27 cellular contexts compared by ENCODE assay signal in genomic region chr5:132279801-132280200, GRCh38. TPM values are rescaled to one million over a fixed set of nuclear protein-coding genes. Genes with fewer than 3 reads are reported as not detected.
DNase-seq lines count a peak whose midpoint lies in the region; ATAC-seq and TF ChIP-seq lines count a peak whose summit lies in the region.
"Had no signal": no experiment of that assay in that cellular context is flagged by ENCODE, and none has a peak within 500 bp of the region (broad histone marks: within the 10 kb centered on the region; RNA-seq: fewer than 3 reads in every experiment).

No MANE protein-coding gene starts in this region.

- CTCF ChIA-PET in activated naive CD4-positive, alpha-beta T cell treated with anti-CD3 and anti-CD28 coated beads for 36 hours (lab: Charles Lee), result interaction anchor here (0.6 to 1.7 kb wide), 2 partner anchors 42 to 68 kb away, joined by 3 to 5 read pairs; no protein-coding TSS in a partner anchor
- CTCF ChIA-PET in OCI-LY7 (lab: Charles Lee; ENCODE audit: unreplicated experiment), result interaction anchor here (0.6 kb wide), 1 partner anchor 1400 kb away, joined by 4 read pairs; no protein-coding TSS in a partner anchor

- no peaks in the 10 kb centered on the region for H3K9me3 Mint-ChIP-seq in activated naive CD4-positive, alpha-beta T cell treated with anti-CD3 and anti-CD28 coated beads for 36 hours
- H3K9me3 Mint-ChIP-seq: CD4-positive, alpha-beta T cell had no signal

- no peak overlapping the region for H3K27ac ChIP-seq in OCI-LY7 (ENCODE audit: low read depth, low read length, poor library complexity, severe bottlenecking)
- H3K27ac ChIP-seq: KMS-11, RWPE1 had no signal

- no peak overlapping the region for H3K4me2 ChIP-seq in OCI-LY7 (ENCODE audit: low read length)
- H3K4me2 ChIP-seq: KMS-11 had no signal

- TF ChIP-seq CTCF in omental fat pad (IDR thresholded peaks at IDR 0.05) (no peak), OCI-LY7 (conservative IDR thresholded peaks at IDR 0.05; ENCODE audit: low read length) (no peak)

- no peaks in the 10 kb centered on the region for H3K36me3 Mint-ChIP-seq in activated naive CD4-positive, alpha-beta T cell treated with anti-CD3 and anti-CD28 coated beads for 36 hours (ENCODE audit: low read depth)

- no peaks in the 10 kb centered on the region for H3K27me3 Mint-ChIP-seq in activated naive CD4-positive, alpha-beta T cell treated with anti-CD3 and anti-CD28 coated beads for 36 hours (ENCODE audit: low read depth)

- no peaks in the 10 kb centered on the region for H3K79me2 ChIP-seq in OCI-LY7 (ENCODE audit: insufficient read depth, low read depth, low read length)

- H3K9me2 ChIP-seq in OCI-LY7 (ENCODE audit: insufficient read depth, low read length), result no peaks in the 10 kb centered on the region

- no peak overlapping the region for H2AFZ ChIP-seq in OCI-LY7 (ENCODE audit: low read length)

- intact Hi-C loops in activated naive CD4-positive, alpha-beta T cell treated with anti-CD3 and anti-CD28 coated beads for 36 hours (cut with micrococcal nuclease), result no loop called here
- intact Hi-C loops in OCI-LY7 (cut with micrococcal nuclease; ENCODE audit: unreplicated experiment), result loop anchor here (10.0 kb wide), 1 partner anchor 95 kb away; no protein-coding TSS in a partner anchor

- no peaks in the 10 kb centered on the region for H4K20me1 ChIP-seq in OCI-LY7 (ENCODE audit: insufficient read depth, low read length)

- POLR2A ChIA-PET in OCI-LY7 (lab: Charles Lee), result no interaction called here

- H3K4me3 ChIP-seq in OCI-LY7 (ENCODE audit: low read depth, low read length, poor library complexity, severe bottlenecking), result no peak overlapping the region
- H3K4me3 ChIP-seq: GM12878 had no signal

- no peaks in the 10 kb centered on the region for H3K4me1 Mint-ChIP-seq in activated naive CD4-positive, alpha-beta T cell treated with anti-CD3 and anti-CD28 coated beads for 36 hours (ENCODE audit: low read depth)

- H3K9me3 ChIP-seq in OCI-LY7 (ENCODE audit: low read length), result no peaks in the 10 kb centered on the region

- no peak overlapping the region for H3K27ac Mint-ChIP-seq in activated naive CD4-positive, alpha-beta T cell treated with anti-CD3 and anti-CD28 coated beads for 36 hours
- H3K27ac Mint-ChIP-seq: CD4-positive, alpha-beta T cell had no signal

- no TSS peak for BruUV-seq in OCI-LY7 (replicated peaks; lab: Mats Ljungman, UMichigan)

- no peak overlapping the region for H3K4me3 Mint-ChIP-seq in activated naive CD4-positive, alpha-beta T cell treated with anti-CD3 and anti-CD28 coated beads for 36 hours
- H3K4me3 Mint-ChIP-seq: CD4-positive, alpha-beta T cell had no signal

- no peaks in the 10 kb centered on the region for H3K36me3 ChIP-seq in OCI-LY7 (ENCODE audit: insufficient read depth, low read length)

- peak; percentile 21 for ATAC-seq in omental fat pad (ENCODE audit: low FRiP score)
- ATAC-seq: GM12878, HCT116, Panc1 had no signal

- peak; percentile 1 for DNase-seq in activated naive CD4-positive, alpha-beta T cell treated with anti-CD3 and anti-CD28 coated beads for 36 hours
- no peak for DNase-seq in activated naive CD4-positive, alpha-beta T cell treated with anti-CD3 and anti-CD28 coated beads, Interleukin-2, amount 50 U/mL, for 16 hours
- peak; percentile 47 for DNase-seq in islet precursor cell
- no peak for DNase-seq in omental fat pad (ENCODE audit: low spot score)
- no peak for DNase-seq in OCI-LY7 (ENCODE audit: low spot score)
- DNase-seq in NCI-H2029 (lab: John Stamatoyannopoulos, UW), result no peak
- DNase-seq in anterior cingulate cortex (lab: John Stamatoyannopoulos, UW), result no peak
- DNase-seq: CD4-positive, alpha-beta T cell; COR-L47; DMS79; EL; GDM1; IMR-90; MM.1S; NCI-H1417; NCI-H1694; NCI-H2081 treated with DMSO at 0.1 percent for 48 hours; NCI-H2171; NCI-H226; NCI-H510A; SHP77 had no signal

- H3K4me1 ChIP-seq in OCI-LY7 (ENCODE audit: insufficient read depth, low read length, poor library complexity, severe bottlenecking), result no peaks in the 10 kb centered on the region

RNA-seq across cellular contexts. Expression of gene SLC22A4, which starts 14.4 kb away (rescaled TPM):
- total RNA-seq in activated naive CD4-positive, alpha-beta T cell treated with anti-CD3 and anti-CD28 coated beads for 36 hours, result 1 to 10 TPM; 1.9 to 2.0 TPM
- total RNA-seq in omental fat pad (1 to 10 TPM; 2.6 to 6.8 (median 5.7) TPM), OCI-LY7 (2022) (not detected in 2 replicates)
- not detected in 2 replicates for total RNA-seq in OCI-LY7 (2014; rRNA removed; shearing (Covaris generic))

RNA-seq across cellular contexts. Expression of gene PDLIM4, which starts 22.3 kb away (rescaled TPM):
- not detected for total RNA-seq in activated naive CD4-positive, alpha-beta T cell treated with anti-CD3 and anti-CD28 coated beads for 36 hours
- total RNA-seq in omental fat pad, result 10 to 100 TPM; 19.5 to 89.5 (median 23.4) TPM
- not detected in 2 replicates for total RNA-seq in OCI-LY7 (2014; rRNA removed; shearing (Covaris generic))
- total RNA-seq in OCI-LY7 (2022), result not detected in 2 replicates
- total RNA-seq: A172; CD4-positive, alpha-beta T cell had no signal

RNA-seq across cellular contexts. Expression of gene P4HA2, which starts 52.1 kb away (rescaled TPM):
- under 1 TPM; 0.47 to 0.74 TPM for total RNA-seq in activated naive CD4-positive, alpha-beta T cell treated with anti-CD3 and anti-CD28 coated beads for 36 hours
- total RNA-seq in omental fat pad (10 to 100 TPM; 15.8 to 37.7 (median 25.6) TPM), OCI-LY7 (2022) (0.32 and 0.33 TPM in 2 replicates)
- total RNA-seq in OCI-LY7 (2014; rRNA removed; shearing (Covaris generic)), result 7.2 and 8.9 TPM in 2 replicates
- total RNA-seq: CD4-positive, alpha-beta T cell had no signal

Comparison
In these comparisons a context has a peak if more than half of its experiments do, and no peak if none do; other contexts are left out.
1. DNase-seq: peak in activated naive CD4-positive, alpha-beta T cell treated with anti-CD3 and anti-CD28 coated beads for 36 hours (single experiment) and islet precursor cell (single experiment); none in activated naive CD4-positive, alpha-beta T cell treated with anti-CD3 and anti-CD28 coated beads, Interleukin-2, amount 50 U/mL, for 16 hours (single experiment), omental fat pad (single experiment), OCI-LY7 (single experiment), NCI-H2029 (single experiment) and anterior cingulate cortex (0 of 58).
2. RNA of gene PDLIM4, which starts 22.3 kb away (total RNA-seq): 19.5 to 89.5 TPM in omental fat pad; not detected in activated naive CD4-positive, alpha-beta T cell treated with anti-CD3 and anti-CD28 coated beads for 36 hours and not detected in OCI-LY7; every median in the first group is over 10 times any median in the second.